In the genomic region with DNA sequence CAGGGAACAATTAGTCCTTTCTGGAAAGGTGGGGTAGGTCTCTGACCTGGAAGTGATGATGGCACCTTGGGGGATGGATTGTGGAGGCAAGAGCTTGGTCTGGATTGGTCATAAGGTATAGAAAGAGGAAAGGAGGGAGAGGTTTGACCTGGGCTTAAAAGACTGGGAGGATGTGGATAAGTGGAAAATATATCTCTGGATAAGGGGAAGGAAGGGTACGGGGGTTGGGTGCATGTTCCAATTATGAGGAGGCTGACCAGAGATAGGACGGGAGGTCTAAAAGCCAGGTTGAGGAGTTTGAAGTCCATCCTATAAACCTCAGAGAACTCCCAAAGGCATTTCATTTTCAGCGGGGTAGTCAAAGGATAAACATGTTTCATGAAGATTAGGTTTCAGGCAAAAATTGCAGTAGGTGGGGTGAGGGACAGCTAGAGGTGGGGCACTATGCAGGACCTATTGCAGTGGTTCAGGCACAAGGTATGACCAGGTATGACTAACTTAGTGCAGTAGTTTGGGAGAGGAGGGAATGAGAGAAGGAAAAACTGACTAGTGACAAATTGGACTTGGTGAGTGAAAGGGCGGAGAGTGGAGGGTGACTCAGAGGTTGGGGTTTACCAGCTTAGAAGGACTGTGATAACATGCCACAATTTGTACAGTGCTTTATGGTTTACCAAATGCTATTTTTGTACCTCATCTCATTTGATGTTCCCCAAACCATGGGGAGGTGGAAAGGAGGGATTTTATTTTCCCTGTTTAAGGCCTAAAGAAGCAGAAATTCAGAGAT, we compare ENCODE assay signal across 10 cellular contexts. TPM values are rescaled to one million over a fixed set of nuclear protein-coding genes. Genes with fewer than 3 reads are reported as not detected.
DNase-seq lines count a peak whose midpoint lies in the region; ATAC-seq and TF ChIP-seq lines count a peak whose summit lies in the region.
"Had no signal": no experiment of that assay in that cellular context is flagged by ENCODE, and none has a peak within 500 bp of the region (broad histone marks: within the 10 kb centered on the region; RNA-seq: fewer than 3 reads in every experiment).

No MANE protein-coding gene starts in this region.

- intact Hi-C loops in heart left ventricle (cut with DNase I), result no loop called here
- intact Hi-C loops in Right ventricle myocardium inferior (cut with DNase I), result no loop called here
- intact Hi-C loops in lower lobe of right lung (cut with DNase I), result no loop called here
- intact Hi-C loops in aorta (cut with DNase I), result no loop called here

- H3K4me1 ChIP-seq in heart left ventricle (peaks cover 0 to 63% (median 40%) of the 10 kb centered on the region in 12 donors), lower lobe of right lung (peaks cover 27% of the 10 kb centered on the region), aorta (ENCODE audit: control insufficient read depth in 1 of 2, insufficient read depth in 2 of 2, low read length in 2 of 2) (no peaks in the 10 kb centered on the region)

- WGBS in heart left ventricle, 4 donors, result 77 to 81% (median 79%) methylated on average over 4 of the region's 4 CpGs
- WGBS in aorta, 2 donors, result 38 to 46% methylated on average over 4 of the region's 4 CpGs

- DNase-seq in heart left ventricle, result no peak
- no peak for DNase-seq in Right ventricle myocardium inferior (ENCODE audit: missing footprints)
- DNase-seq in lower lobe of right lung, result no peak
- no peak for DNase-seq in aorta
- DNase-seq: upper lobe of left lung had no signal

- peaks cover 63% of the 10 kb centered on the region for H3K4me1 Mint-ChIP-seq in activated naive CD8-positive, alpha-beta T cell (ENCODE audit: low read depth)

- H3K36me3 Mint-ChIP-seq in activated naive CD8-positive, alpha-beta T cell, result peaks cover 2% of the 10 kb centered on the region

- H3K27me3 Mint-ChIP-seq in activated naive CD8-positive, alpha-beta T cell, result no peaks in the 10 kb centered on the region

- TF ChIP-seq POLR2A in heart left ventricle (IDR thresholded peaks at IDR 0.05), result no peak

- peak overlapping the region; percentile 67 for H3K27ac Mint-ChIP-seq in activated naive CD8-positive, alpha-beta T cell

- H3K9me3 ChIP-seq in heart left ventricle (no peaks in the 10 kb centered on the region), lower lobe of right lung (no peaks in the 10 kb centered on the region), aorta (ENCODE audit: control insufficient read depth, low read length) (no peaks in the 10 kb centered on the region)
- H3K9me3 ChIP-seq: gastroesophageal sphincter, upper lobe of left lung had no signal

- H3K4me3 ChIP-seq in heart left ventricle (no peak overlapping the region), lower lobe of right lung (no peak overlapping the region), aorta (ENCODE audit: low read length in 2 of 2) (no peak overlapping the region)
- H3K4me3 ChIP-seq: gastroesophageal sphincter, upper lobe of left lung had no signal

- H3K27me3 ChIP-seq in heart left ventricle, result no peaks in the 10 kb centered on the region
- H3K27me3 ChIP-seq in lower lobe of right lung (ENCODE audit: low read depth), result no peaks in the 10 kb centered on the region
- no peaks in the 10 kb centered on the region for H3K27me3 ChIP-seq in aorta (ENCODE audit: control insufficient read depth in 1 of 2, insufficient read depth in 2 of 2, low read length in 1 of 2)
- H3K27me3 ChIP-seq: gastroesophageal sphincter, upper lobe of left lung had no signal

- peak overlapping the region; percentile 68 for H3K4me3 Mint-ChIP-seq in activated naive CD8-positive, alpha-beta T cell

- ATAC-seq in heart left ventricle (peak; percentile 79 to 92 (median 88)), Right ventricle myocardium inferior (no peak), lower lobe of right lung (peak; percentile 55 to 83), aorta (ENCODE audit: low FRiP score) (peak; percentile 77), GM18520 (IDR thresholded peaks at IDR 0.05; ENCODE audit: unreplicated experiment) (no peak), GM19351 (IDR thresholded peaks at IDR 0.05; ENCODE audit: unreplicated experiment) (no peak), HG03280 (IDR thresholded peaks at IDR 0.05; ENCODE audit: unreplicated experiment) (no peak)
- ATAC-seq: gastroesophageal sphincter had no signal

- no peaks in the 10 kb centered on the region for H3K9me3 Mint-ChIP-seq in activated naive CD8-positive, alpha-beta T cell (ENCODE audit: low read depth)

- H3K36me3 ChIP-seq in heart left ventricle (no peaks in the 10 kb centered on the region), lower lobe of right lung (no peaks in the 10 kb centered on the region), aorta (ENCODE audit: control insufficient read depth in 1 of 2, insufficient read depth in 2 of 2, low read length in 1 of 2) (no peaks in the 10 kb centered on the region)
- H3K36me3 ChIP-seq: gastroesophageal sphincter, upper lobe of left lung had no signal

- peak overlapping the region in 8 of 12 donors; percentile 1 to 70 (median 29) for H3K27ac ChIP-seq in heart left ventricle
- no peak overlapping the region for H3K27ac ChIP-seq in lower lobe of right lung
- peak overlapping the region in 1 of 2 donors; percentile 68 for H3K27ac ChIP-seq in aorta (ENCODE audit: low read depth in 1 of 2, low read length in 2 of 2)
- H3K27ac ChIP-seq: gastroesophageal sphincter, upper lobe of left lung had no signal

- no peak for TF ChIP-seq CTCF in heart left ventricle (IDR thresholded peaks at IDR 0.05)
- no peak for TF ChIP-seq CTCF in lower lobe of right lung (IDR thresholded peaks at IDR 0.05)

RNA-seq across cellular contexts. Expression of a gene that starts 10.7 kb away (rescaled TPM):
- total RNA-seq in heart left ventricle (10 to 100 TPM in 8 of 9 donors, 1 to 10 TPM in 1; 9.4 to 21.5 (median 17.8) TPM), Right ventricle myocardium inferior (12.2 TPM), lower lobe of right lung (49.2 TPM), aorta (10 to 100 TPM; 68.8 to 71.1 TPM)
- polyA plus RNA-seq in heart left ventricle (10 to 100 TPM; 11.9 to 13.6 TPM), aorta (10 to 100 TPM in 1 of 2 donors, 1 to 10 TPM in 1; 8.5 to 24.3 TPM)

Comparison
In these comparisons a context has a peak if more than half of its experiments do, and no peak if none do; other contexts are left out.
1. ATAC-seq: peak in heart left ventricle (4 of 4), lower lobe of right lung (2 of 2) and aorta (single experiment); none in Right ventricle myocardium inferior (single experiment), GM18520 (single experiment), GM19351 (single experiment) and HG03280 (single experiment).